19 cellular contexts compared by ENCODE assay signal in genomic region chr17:35050170-35050569, GRCh38. TPM values are rescaled to one million over a fixed set of nuclear protein-coding genes. Genes with fewer than 3 reads are reported as not detected.
DNase-seq lines count a peak whose midpoint lies in the region; ATAC-seq, FAIRE-seq and TF ChIP-seq lines count a peak whose summit lies in the region.
"Had no signal": no experiment of that assay in that cellular context is flagged by ENCODE, and none has a peak within 500 bp of the region (broad histone marks: within the 10 kb centered on the region; RNA-seq: fewer than 3 reads in every experiment).

No MANE protein-coding gene starts in this region.

- H3K9ac ChIP-seq in KMS-11 = no peak overlapping the region
- H3K9ac ChIP-seq: BLaER1 had no signal

- no peak for TF ChIP-seq CTCF in KMS-11 (conservative IDR thresholded peaks at IDR 0.05; ENCODE audit: low read depth, low read length)

- no peaks in the 10 kb centered on the region for H3K27me3 ChIP-seq in KMS-11 (ENCODE audit: insufficient read depth, low read depth)
- H3K27me3 ChIP-seq in small intestine (ENCODE audit: control insufficient read depth in 2 of 2, insufficient read depth in 2 of 2, low read length in 2 of 2) = no peaks in the 10 kb centered on the region
- H3K27me3 ChIP-seq: BLaER1 had no signal

- H3K27ac ChIP-seq in KMS-11 = no peak overlapping the region
- H3K27ac ChIP-seq in small intestine (ENCODE audit: low read depth in 1 of 2, low read length in 1 of 2) = peak overlapping the region; percentile 80 to 88
- H3K27ac ChIP-seq: PC-9 had no signal

- DNase-seq in activated CD4-positive, alpha-beta T cell treated with anti-CD3 and anti-CD28 coated beads, Interleukin-2, amount 10 ng/mL, durations not matched to agents 24 days and 14 days = no peak
- DNase-seq in activated CD4-positive, alpha-beta T cell treated with anti-CD3 and anti-CD28 coated beads, Interleukin-2, amount 50 U/mL, for 4 hours = no peak
- no peak for DNase-seq in effector memory CD8-positive, alpha-beta T cell
- DNase-seq in small intestine (no peak), OCI-M1 (lab: John Stamatoyannopoulos, UW) (no peak), NCI-H1048 (lab: John Stamatoyannopoulos, UW) (no peak)
- DNase-seq in effector CD4-positive, alpha-beta T cell = no peak
- DNase-seq: activated CD4-positive, alpha-beta T cell treated with anti-CD3 and anti-CD28 coated beads, Interleukin-2, amount 50 U/mL, for 1 hour; DMS153; head of caudate nucleus; Kasumi-1; lower lobe of right lung; NCI-H1105 treated with DMSO at 0.1 percent for 48 hours; NCI-H748 treated with DMSO at 0.1 percent for 48 hours; PC-9; stimulated activated CD4-positive, alpha-beta T cell treated with anti-CD3 and anti-CD28 coated beads, Interleukin-4, amount 100 ng/mL, for 24 hours had no signal

- H3K4me1 Mint-ChIP-seq in activated CD4-positive, alpha-beta T cell treated with anti-CD3 and anti-CD28 coated beads, Interleukin-2, amount 10 ng/mL, durations not matched to agents 24 days and 14 days = peaks cover 53% of the 10 kb centered on the region
- peaks cover 61 to 70% of the 10 kb centered on the region in 2 donors for H3K4me1 Mint-ChIP-seq in effector memory CD8-positive, alpha-beta T cell (ENCODE audit: low read depth in 2 of 2)

- no peaks in the 10 kb centered on the region for H3K36me3 ChIP-seq in KMS-11 (ENCODE audit: insufficient read depth)
- no peaks in the 10 kb centered on the region for H3K36me3 ChIP-seq in small intestine (ENCODE audit: control insufficient read depth in 2 of 2, insufficient read depth in 2 of 2, low read length in 2 of 2)
- H3K36me3 ChIP-seq: BLaER1, lower lobe of right lung, thoracic aorta had no signal

- H3K36me3 Mint-ChIP-seq in activated CD4-positive, alpha-beta T cell treated with anti-CD3 and anti-CD28 coated beads, Interleukin-2, amount 10 ng/mL, durations not matched to agents 24 days and 14 days (ENCODE audit: low read depth) = peaks cover 18% of the 10 kb centered on the region
- H3K36me3 Mint-ChIP-seq in effector memory CD8-positive, alpha-beta T cell (ENCODE audit: insufficient read depth) = peaks cover 21% of the 10 kb centered on the region

- no peaks in the 10 kb centered on the region for H3K79me2 ChIP-seq in KMS-11 (ENCODE audit: insufficient read depth, low read depth)

- H3K9me3 ChIP-seq in small intestine (ENCODE audit: control insufficient read depth, low read depth) = no peaks in the 10 kb centered on the region
- H3K9me3 ChIP-seq: BLaER1, lower lobe of right lung, thoracic aorta had no signal

- peak overlapping the region; percentile 78; the same call in 1 of the 2 replicates for H3K4me2 ChIP-seq in KMS-11
- H3K4me2 ChIP-seq: PC-9 had no signal

- no peaks in the 10 kb centered on the region for H3K9me3 Mint-ChIP-seq in activated CD4-positive, alpha-beta T cell treated with anti-CD3 and anti-CD28 coated beads, Interleukin-2, amount 10 ng/mL, durations not matched to agents 24 days and 14 days
- H3K9me3 Mint-ChIP-seq in effector memory CD8-positive, alpha-beta T cell = peaks cover 0 to 7% of the 10 kb centered on the region in 2 donors

- no peak overlapping the region for H3K4me3 Mint-ChIP-seq in activated CD4-positive, alpha-beta T cell treated with anti-CD3 and anti-CD28 coated beads, Interleukin-2, amount 10 ng/mL, durations not matched to agents 24 days and 14 days
- peak overlapping the region; percentile 9 to 28 for H3K4me3 Mint-ChIP-seq in effector memory CD8-positive, alpha-beta T cell

- no peaks in the 10 kb centered on the region for H3K27me3 Mint-ChIP-seq in activated CD4-positive, alpha-beta T cell treated with anti-CD3 and anti-CD28 coated beads, Interleukin-2, amount 10 ng/mL, durations not matched to agents 24 days and 14 days
- no peaks in the 10 kb centered on the region for H3K27me3 Mint-ChIP-seq in effector memory CD8-positive, alpha-beta T cell

- H3K4me1 ChIP-seq in KMS-11 (ENCODE audit: low read depth, poor library complexity, severe bottlenecking) (peaks cover 73% of the 10 kb centered on the region), small intestine (ENCODE audit: control insufficient read depth in 2 of 2, insufficient read depth in 1 of 2, low read depth in 1 of 2, low read length in 1 of 2) (peaks cover 8 to 23% of the 10 kb centered on the region in 2 donors)

- no peak overlapping the region for H2AFZ ChIP-seq in KMS-11 (ENCODE audit: low read depth)
- H2AFZ ChIP-seq: PC-9 had no signal

- no peak for FAIRE-seq in small intestine (lab: Jason Lieb, UNC)

- ATAC-seq in effector memory CD8-positive, alpha-beta T cell (replicated peaks) = no peak
- ATAC-seq: lower lobe of right lung had no signal

- H3K4me3 ChIP-seq in KMS-11 (IDR thresholded peaks at IDR 0.05; ENCODE audit: insufficient read depth, low read depth, low read length) (no peak overlapping the region), small intestine (ENCODE audit: low read depth in 1 of 2, low read length in 2 of 2) (no peak overlapping the region)
- H3K4me3 ChIP-seq: BLaER1, lower lobe of right lung, PC-9, thoracic aorta had no signal

- H4K20me1 ChIP-seq in KMS-11 (ENCODE audit: insufficient read depth) = no peaks in the 10 kb centered on the region
- H4K20me1 ChIP-seq: BLaER1 had no signal

- peak overlapping the region; percentile 21 for H3K27ac Mint-ChIP-seq in activated CD4-positive, alpha-beta T cell treated with anti-CD3 and anti-CD28 coated beads, Interleukin-2, amount 10 ng/mL, durations not matched to agents 24 days and 14 days
- peak overlapping the region; percentile 81 to 95 for H3K27ac Mint-ChIP-seq in effector memory CD8-positive, alpha-beta T cell

- intact Hi-C loops in activated CD4-positive, alpha-beta T cell treated with anti-CD3 and anti-CD28 coated beads, Interleukin-2, amount 10 ng/mL, durations not matched to agents 24 days and 14 days (cut with micrococcal nuclease) = no loop called here

- 90 to 98% (median 94%) methylated on average over 2 of the region's 2 CpGs for WGBS in small intestine, 3 donors

RNA-seq across cellular contexts. Expression of gene RFFL, which starts 13.3 kb away (rescaled TPM):
- total RNA-seq in activated CD4-positive, alpha-beta T cell treated with anti-CD3 and anti-CD28 coated beads, Interleukin-2, amount 10 ng/mL, durations not matched to agents 24 days and 14 days = 23.5 TPM in 2 replicates
- polyA plus RNA-seq in small intestine = 10 to 100 TPM in 2 of 3 donors, 1 to 10 TPM in 1; 10.0 to 18.5 (median 15.2) TPM
